Comparison of ENCODE assay signal across 28 cellular contexts in genomic region chr2:118268268-118268667, GRCh38.
"Had no signal": no experiment of that assay in that cellular context is flagged by ENCODE, and none has a peak within 500 bp of the region (broad histone marks: within the 10 kb centered on the region; RNA-seq: fewer than 3 reads in every experiment).

No MANE protein-coding gene starts in this region.

- DNase-seq: activated CD4-positive, alpha-beta T cell treated with anti-CD3 and anti-CD28 coated beads for 36 hours; activated CD4-positive, alpha-beta T cell treated with anti-CD3 and anti-CD28 coated beads, Interleukin-2, amount 10 ng/mL, durations not matched to agents 7 days and 5 days; activated CD4-positive, alpha-beta T cell treated with anti-CD3 and anti-CD28 coated beads, Interleukin-2, amount 50 U/mL, for 48 hours; activated CD8-positive, alpha-beta T cell treated with anti-CD3 and anti-CD28 coated beads, Interleukin-2, amount 10 ng/mL, durations not matched to agents 7 days and 5 days; activated gamma-delta T cell; activated naive CD4-positive, alpha-beta T cell treated with Interleukin-2 at 50 U/mL for 16 hours; activated naive CD8-positive, alpha-beta T cell treated with anti-CD3 and anti-CD28 coated beads, Interleukin-2, amount 10 ng/mL, durations not matched to agents 7 days and 5 days; activated T-cell treated with anti-CD3 and anti-CD28 coated beads, Interleukin-2, amount 50 U/mL, for 24 hours; amygdala; colonic mucosa; MG63; NCI-H1048; NCI-H1105 treated with DMSO at 0.1 percent for 48 hours; NCI-H1436; NCI-H1694; NCI-H1930; NCI-H2081 treated with DMSO at 0.1 percent for 48 hours; NCI-H345; NCI-H524 treated with DMSO at 0.1 percent for 48 hours; NCI-H748 treated with DMSO at 0.1 percent for 48 hours; OCI-M1; SHP77; SJCRH30; T1000; WERI-Rb-1 had no signal

- ATAC-seq: activated CD4-positive, alpha-beta T cell treated with anti-CD3 and anti-CD28 coated beads for 36 hours; activated CD8-positive, alpha-beta T cell treated with anti-CD3 and anti-CD28 coated beads, Interleukin-2, amount 10 ng/mL, durations not matched to agents 7 days and 5 days had no signal

- H3K4me3 ChIP-seq: ascending aorta, cardiac muscle cell, colonic mucosa, MG63, SJCRH30, SK-N-MC had no signal
